ENCODE assay signal across 8 cellular contexts in genomic region chr4:101019941-101020401, GRCh38.
DNase-seq lines count a peak whose midpoint lies in the region; ATAC-seq and TF ChIP-seq lines count a peak whose summit lies in the region.

No MANE protein-coding gene starts in this region.

- H3K36me3 ChIP-seq in esophagus squamous epithelium, result no peaks in the 10 kb centered on the region
- peaks cover 8% of the 10 kb centered on the region for H3K36me3 ChIP-seq in upper lobe of right lung
- H3K36me3 ChIP-seq in prostate gland, result no peaks in the 10 kb centered on the region

- peak overlapping the region; percentile 13 to 75 (median 68) for H3K27ac ChIP-seq in esophagus squamous epithelium
- H3K27ac ChIP-seq in upper lobe of right lung, result no peak overlapping the region
- H3K27ac ChIP-seq in prostate gland, result no peak overlapping the region

- H3K9me3 ChIP-seq in esophagus squamous epithelium (no peaks in the 10 kb centered on the region), upper lobe of right lung (no peaks in the 10 kb centered on the region), prostate gland (no peaks in the 10 kb centered on the region)

- intact Hi-C loops in esophagus squamous epithelium (cut with DNase I) (no loop called here), upper lobe of right lung (cut with DNase I) (no loop called here), prostate gland (cut with DNase I) (no loop called here)

- peaks cover 8 to 33% (median 15%) of the 10 kb centered on the region in 3 donors for H3K4me1 ChIP-seq in esophagus squamous epithelium
- peaks cover 11% of the 10 kb centered on the region for H3K4me1 ChIP-seq in upper lobe of right lung
- H3K4me1 ChIP-seq in prostate gland (replicated peaks), result no peaks in the 10 kb centered on the region

- no peak for TF ChIP-seq CTCF in esophagus squamous epithelium (IDR thresholded peaks at IDR 0.05)
- no peak for TF ChIP-seq CTCF in upper lobe of right lung (IDR thresholded peaks at IDR 0.05)
- TF ChIP-seq CTCF in prostate gland (IDR thresholded peaks at IDR 0.05), result no peak

- WGBS in esophagus squamous epithelium, 2 donors, result 17 to 24% methylated on average over 1 of the region's 1 CpG
- 24% methylated on average over 1 of the region's 1 CpG for WGBS in prostate gland

- DNase-seq in H4 (ENCODE audit: low spot score), result peak; percentile 60
- peak; percentile 80 for DNase-seq in LoVo (ENCODE audit: low spot score)
- no peak for DNase-seq in esophagus squamous epithelium (lab: John Stamatoyannopoulos, UW)
- DNase-seq in SIG-M5 treated with dmso at 0.1 percent for 504 hours (lab: John Stamatoyannopoulos, UW; ENCODE audit: unreplicated experiment), result no peak
- DNase-seq in NCI-H748 treated with DMSO at 0.1 percent for 48 hours (lab: John Stamatoyannopoulos, UW), result no peak
- DNase-seq in upper lobe of right lung, result no peak
- no peak for DNase-seq in prostate gland (ENCODE audit: low spot score)

- H3K27me3 ChIP-seq in esophagus squamous epithelium, result no peaks in the 10 kb centered on the region
- H3K27me3 ChIP-seq in upper lobe of right lung, result no peaks in the 10 kb centered on the region
- H3K27me3 ChIP-seq in prostate gland (replicated peaks; ENCODE audit: insufficient read depth), result no peaks in the 10 kb centered on the region

- H3K4me3 ChIP-seq in esophagus squamous epithelium (no peak overlapping the region), upper lobe of right lung (no peak overlapping the region), prostate gland (no peak overlapping the region)

- no peak for TF ChIP-seq POLR2A in esophagus squamous epithelium (IDR thresholded peaks at IDR 0.05)
- TF ChIP-seq POLR2A in prostate gland (IDR thresholded peaks at IDR 0.05), result no peak

- ATAC-seq in GM18511 (IDR thresholded peaks at IDR 0.05; ENCODE audit: unreplicated experiment) (peak; percentile 64), upper lobe of right lung (no peak)

Comparison
In these comparisons a context has a peak if more than half of its experiments do, and no peak if none do; other contexts are left out.
1. DNase-seq: peak in H4 (single experiment) and LoVo (single experiment); none in esophagus squamous epithelium (single experiment), SIG-M5 treated with dmso at 0.1 percent for 504 hours (single experiment), NCI-H748 treated with DMSO at 0.1 percent for 48 hours (single experiment), upper lobe of right lung (single experiment) and prostate gland (single experiment).
2. H3K27ac ChIP-seq: peak in esophagus squamous epithelium (4 of 4); none in upper lobe of right lung (single experiment) and prostate gland (0 of 2).